Comparison of ENCODE assay signal across 9 cellular contexts in the genomic region with DNA sequence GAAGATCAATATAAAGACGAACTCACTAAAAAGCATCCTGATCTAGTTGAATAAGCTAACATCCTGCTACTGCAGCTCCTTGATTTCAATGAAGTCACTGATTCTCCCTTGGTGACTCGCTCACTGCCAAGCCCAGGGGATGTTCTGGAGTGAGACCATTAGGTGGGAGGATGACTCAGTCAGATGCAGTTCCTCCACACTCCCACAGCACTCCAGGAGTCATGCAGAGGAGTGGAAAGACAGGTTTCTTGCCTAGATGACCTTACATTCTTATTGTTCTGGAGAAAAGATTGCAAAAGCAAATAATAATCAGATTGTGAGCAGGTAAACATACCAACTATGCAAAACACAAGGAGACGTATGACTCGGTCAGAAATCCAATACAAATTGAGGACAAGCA. TPM values are rescaled to one million over a fixed set of nuclear protein-coding genes. Genes with fewer than 3 reads are reported as not detected.
A peak's percentile ranks its signal among the peaks of the same experiment; 100 is the strongest.
DNase-seq lines count a peak whose midpoint lies in the region; ATAC-seq and TF ChIP-seq lines count a peak whose summit lies in the region.
"Had no signal": no experiment of that assay in that cellular context is flagged by ENCODE, and none has a peak within 500 bp of the region (broad histone marks: within the 10 kb centered on the region; RNA-seq: fewer than 3 reads in every experiment).

No MANE protein-coding gene starts in this region.

- no peak for TF ChIP-seq CTCF in upper lobe of left lung (IDR thresholded peaks at IDR 0.05)

- WGBS in upper lobe of left lung, 2 donors, result 65 to 83% methylated on average over 4 of the region's 4 CpGs

- ATAC-seq in activated CD8-positive, alpha-beta memory T cell treated with anti-CD3 and anti-CD28 coated beads, Interleukin-2, amount 10 ng/mL, durations not matched to agents 7 days and 5 days, result peak; percentile 23
- ATAC-seq in upper lobe of left lung (ENCODE audit: low FRiP score in 2 of 2) (peak; percentile 45 to 72), HG03571 (IDR thresholded peaks at IDR 0.05; ENCODE audit: unreplicated experiment) (no peak)

- H3K27ac Mint-ChIP-seq in activated CD8-positive, alpha-beta memory T cell treated with anti-CD3 and anti-CD28 coated beads, Interleukin-2, amount 10 ng/mL, durations not matched to agents 7 days and 5 days, result no peak overlapping the region

- CTCF ChIA-PET in activated CD8-positive, alpha-beta memory T cell treated with anti-CD3 and anti-CD28 coated beads, Interleukin-2, amount 10 ng/mL, durations not matched to agents 7 days and 5 days (lab: Charles Lee), result interaction anchor here (1.1 to 1.2 kb wide), 2 partner anchors 12 to 15 kb away, joined by 3 read pairs; no protein-coding TSS in a partner anchor

- no peaks in the 10 kb centered on the region for H3K27me3 ChIP-seq in upper lobe of left lung

- H3K27me3 Mint-ChIP-seq in activated CD8-positive, alpha-beta memory T cell treated with anti-CD3 and anti-CD28 coated beads, Interleukin-2, amount 10 ng/mL, durations not matched to agents 7 days and 5 days, result peaks cover 15% of the 10 kb centered on the region

- no peaks in the 10 kb centered on the region for H3K36me3 ChIP-seq in upper lobe of left lung

- TF ChIP-seq EP300 in upper lobe of left lung (IDR thresholded peaks at IDR 0.05), result no peak

- no peak overlapping the region for H3K4me3 Mint-ChIP-seq in activated CD8-positive, alpha-beta memory T cell treated with anti-CD3 and anti-CD28 coated beads, Interleukin-2, amount 10 ng/mL, durations not matched to agents 7 days and 5 days

- H3K9me3 ChIP-seq in upper lobe of left lung, result no peaks in the 10 kb centered on the region

- H3K4me1 ChIP-seq in upper lobe of left lung, result peaks cover 0 to 11% (median 4%) of the 10 kb centered on the region in 4 donors

- no peaks in the 10 kb centered on the region for H3K36me3 Mint-ChIP-seq in activated CD8-positive, alpha-beta memory T cell treated with anti-CD3 and anti-CD28 coated beads, Interleukin-2, amount 10 ng/mL, durations not matched to agents 7 days and 5 days

- DNase-seq in activated CD8-positive, alpha-beta memory T cell treated with anti-CD3 and anti-CD28 coated beads, Interleukin-2, amount 10 ng/mL, durations not matched to agents 7 days and 5 days, result no peak
- DNase-seq in activated CD8-positive, alpha-beta memory T cell treated with anti-CD3 and anti-CD28 coated beads, Interleukin-2, amount 50 U/mL, for 4 hours, result no peak
- peak; percentile 22 to 44 for DNase-seq in activated CD4-positive, alpha-beta T cell treated with anti-CD3 and anti-CD28 coated beads, Interleukin-2, amount 50 U/mL, for 4 hours
- peak; percentile 81 for DNase-seq in iris pigment epithelial cell (ENCODE audit: low read depth)
- DNase-seq in upper lobe of left lung, result peak in 1 of 2 donors; percentile 58
- DNase-seq in NCI-H1092 (lab: John Stamatoyannopoulos, UW), result no peak
- DNase-seq in NCI-H526 (lab: John Stamatoyannopoulos, UW), result no peak

- H3K27ac ChIP-seq in upper lobe of left lung, result peak overlapping the region in 1 of 4 donors; percentile 17
- H3K27ac ChIP-seq: HL-60 had no signal

- TF ChIP-seq POLR2A in upper lobe of left lung (IDR thresholded peaks at IDR 0.05), result no peak

- H3K4me1 Mint-ChIP-seq in activated CD8-positive, alpha-beta memory T cell treated with anti-CD3 and anti-CD28 coated beads, Interleukin-2, amount 10 ng/mL, durations not matched to agents 7 days and 5 days, result peaks cover 11% of the 10 kb centered on the region

- no peak overlapping the region for H3K4me3 ChIP-seq in upper lobe of left lung

- H3K9me3 Mint-ChIP-seq in activated CD8-positive, alpha-beta memory T cell treated with anti-CD3 and anti-CD28 coated beads, Interleukin-2, amount 10 ng/mL, durations not matched to agents 7 days and 5 days (ENCODE audit: low read depth), result no peaks in the 10 kb centered on the region

RNA-seq across cellular contexts. Expression of gene GCNT4, which starts 15.3 kb away (rescaled TPM):
- total RNA-seq in activated CD8-positive, alpha-beta memory T cell treated with anti-CD3 and anti-CD28 coated beads, Interleukin-2, amount 10 ng/mL, durations not matched to agents 7 days and 5 days, result under 1 TPM; 0.07 to 0.41 TPM
- 1 to 10 TPM in 5 of 6 donors, under 1 TPM in 1; 0.33 to 3.6 (median 1.8) TPM for total RNA-seq in upper lobe of left lung

Comparison
In these comparisons a context has a peak if more than half of its experiments do, and no peak if none do; other contexts are left out.
1. DNase-seq: peak in activated CD4-positive, alpha-beta T cell treated with anti-CD3 and anti-CD28 coated beads, Interleukin-2, amount 50 U/mL, for 4 hours (2 of 2) and iris pigment epithelial cell (single experiment); none in activated CD8-positive, alpha-beta memory T cell treated with anti-CD3 and anti-CD28 coated beads, Interleukin-2, amount 10 ng/mL, durations not matched to agents 7 days and 5 days (single experiment), activated CD8-positive, alpha-beta memory T cell treated with anti-CD3 and anti-CD28 coated beads, Interleukin-2, amount 50 U/mL, for 4 hours (single experiment), NCI-H1092 (single experiment) and NCI-H526 (0 of 2).